8 cellular contexts compared by ENCODE assay signal in the genomic region with DNA sequence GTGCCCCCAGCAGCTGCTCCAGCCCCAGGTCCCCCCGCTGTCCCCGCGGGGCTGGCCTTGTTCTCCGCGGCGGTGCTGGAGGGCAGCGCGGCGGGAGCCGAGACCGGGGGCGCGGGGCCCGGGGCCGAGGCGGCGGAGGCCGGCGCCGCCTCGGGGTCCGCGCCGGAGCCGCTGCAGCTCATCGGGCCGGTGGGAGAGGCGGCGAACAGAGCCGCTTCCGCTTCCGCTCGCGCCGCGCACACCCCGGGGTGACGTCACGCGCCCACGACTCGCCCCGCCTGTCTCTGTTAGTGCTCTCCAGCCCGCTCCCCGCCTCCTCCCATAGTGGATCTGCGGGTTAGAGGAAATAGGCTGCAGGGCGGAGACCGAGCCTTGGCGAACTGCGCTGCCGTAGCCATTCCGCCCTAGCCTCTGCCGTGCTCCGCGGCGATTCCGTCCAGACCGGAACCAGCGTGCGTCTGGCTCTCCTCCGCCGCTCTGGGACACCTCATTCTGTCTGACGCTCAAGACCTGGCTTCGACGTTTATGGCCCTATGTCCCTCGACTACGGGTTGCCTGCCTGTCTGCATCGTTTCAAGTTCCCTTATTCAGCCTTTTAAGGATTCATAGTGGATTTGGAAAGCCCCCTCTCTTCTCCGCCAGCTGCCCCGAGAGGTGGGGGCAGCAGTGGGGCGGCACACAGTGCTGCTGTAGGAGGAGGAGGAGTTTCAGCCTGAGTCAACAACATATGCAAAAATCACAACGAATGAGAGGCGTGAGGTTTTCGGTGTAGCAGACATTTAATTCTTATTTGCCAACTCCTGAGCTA. TPM values are rescaled to one million over a fixed set of nuclear protein-coding genes. Genes with fewer than 3 reads are reported as not detected.
DNase-seq lines count a peak whose midpoint lies in the region; ATAC-seq and TF ChIP-seq lines count a peak whose summit lies in the region.

A gene (minus strand): TSS at position 209 of the 808 bp plus-strand sequence. CDS start 27 bp downstream, at position 182.

- H3K4me3 ChIP-seq in AG09309 (ENCODE audit: control insufficient read depth, low read depth, low read length), result peak within 1 kb of the TSS; percentile 65
- H3K4me3 ChIP-seq in cardiac fibroblast (replicated peaks in 1 of 2; ENCODE audit: low read depth in 2 of 2, low read length in 2 of 2), result peak within 1 kb of the TSS; percentile 65 to 75

- H3K4me1 Mint-ChIP-seq in activated B cell treated with CpG ODN at 0.5 μM for 24 hours (peaks cover 29% of the 10 kb centered on the region), immature natural killer cell (peaks cover 28 to 29% of the 10 kb centered on the region in 2 donors)

- TF ChIP-seq CTCF in AG09309 (IDR thresholded peaks at IDR 0.05; ENCODE audit: control insufficient read depth, insufficient read depth, low read depth, low read length, missing control alignments) (no peak), activated B cell treated with CpG ODN at 0.5 μM for 24 hours (IDR thresholded peaks at IDR 0.05) (no peak), cardiac fibroblast (IDR thresholded peaks at IDR 0.05; ENCODE audit: low read depth, low read length) (no peak)

- POLR2A ChIA-PET in activated B cell treated with CpG ODN at 0.5 μM for 24 hours (lab: Charles Lee), result interaction anchor here (0.6 to 3.3 kb wide), 24 partner anchors 9 to 923 kb away, joined by 3 to 44 read pairs (median 4); a partner anchor contains a TSS

- H3K4me3 Mint-ChIP-seq in activated B cell treated with CpG ODN at 0.5 μM for 24 hours (peak within 1 kb of the TSS; percentile 85), immature natural killer cell (peak within 1 kb of the TSS; percentile 88 to 96 (median 90))

- peak within 1 kb of the TSS; percentile 85 for H3K27ac Mint-ChIP-seq in activated B cell treated with CpG ODN at 0.5 μM for 24 hours
- peak within 1 kb of the TSS in 2 of 6 donors; percentile 96 for H3K27ac Mint-ChIP-seq in immature natural killer cell

- intact Hi-C loops in activated B cell treated with CpG ODN at 0.5 μM for 24 hours (cut with micrococcal nuclease), result loop anchor here (1.0 to 5.0 kb wide), 6 partner anchors 9 to 925 kb away; a partner anchor contains a TSS

- CTCF ChIA-PET in activated B cell treated with CpG ODN at 0.5 μM for 24 hours (lab: Charles Lee), result interaction anchor here (0.9 to 1.3 kb wide), 5 partner anchors 8 to 71 kb away, joined by 3 to 11 read pairs (median 4); a partner anchor contains a TSS

- H3K9me3 Mint-ChIP-seq in activated B cell treated with CpG ODN at 0.5 μM for 24 hours (no peaks in the 10 kb centered on the region), immature natural killer cell (no peaks in the 10 kb centered on the region)

- H3K27me3 Mint-ChIP-seq in activated B cell treated with CpG ODN at 0.5 μM for 24 hours, result no peaks in the 10 kb centered on the region
- H3K27me3 Mint-ChIP-seq in immature natural killer cell (ENCODE audit: low read depth in 3 of 3), result peaks cover 0 to 10% (median 5%) of the 10 kb centered on the region in 3 donors

- peaks cover 51% of the 10 kb centered on the region for H3K36me3 Mint-ChIP-seq in activated B cell treated with CpG ODN at 0.5 μM for 24 hours (ENCODE audit: low read depth)
- H3K36me3 Mint-ChIP-seq in immature natural killer cell, result peaks cover 12 to 31% (median 23%) of the 10 kb centered on the region in 3 donors

- DNase-seq in AG09309 (ENCODE audit: low read depth) (peak; percentile 86), NCI-H345 (lab: John Stamatoyannopoulos, UW) (peak; percentile 96), activated B cell treated with CpG ODN at 0.5 μM for 24 hours (peak; percentile 92), cardiac fibroblast (ENCODE audit: low read depth in 2 of 2) (peak; percentile 97 to 98), immature natural killer cell (peak; percentile 94 to 96 (median 95)), smooth muscle cell of the brain vasculature (ENCODE audit: low read depth, low spot score) (peak; percentile 83)

- ATAC-seq in GM19023 (IDR thresholded peaks at IDR 0.05; ENCODE audit: unreplicated experiment) (peak; percentile 94), HG03196 (IDR thresholded peaks at IDR 0.05; ENCODE audit: unreplicated experiment) (peak; percentile 82), activated B cell treated with CpG ODN at 0.5 μM for 24 hours (ENCODE audit: low read depth) (peak; percentile 83)

RNA-seq across cellular contexts. Expression of the gene that starts here (rescaled TPM):
- 149 and 154 TPM in 2 replicates for total RNA-seq in activated B cell treated with CpG ODN at 0.5 μM for 24 hours
- polyA plus RNA-seq in immature natural killer cell, result 100 to 1,000 TPM; 329 to 365 (median 334) TPM

Comparison
In these comparisons a context has a peak if more than half of its experiments do, and no peak if none do; other contexts are left out.
1. Peak in every context shown above with its lines: DNase-seq, ATAC-seq and H3K4me3 ChIP-seq.